ENCODE assay signal across 21 cellular contexts in the genomic region with DNA sequence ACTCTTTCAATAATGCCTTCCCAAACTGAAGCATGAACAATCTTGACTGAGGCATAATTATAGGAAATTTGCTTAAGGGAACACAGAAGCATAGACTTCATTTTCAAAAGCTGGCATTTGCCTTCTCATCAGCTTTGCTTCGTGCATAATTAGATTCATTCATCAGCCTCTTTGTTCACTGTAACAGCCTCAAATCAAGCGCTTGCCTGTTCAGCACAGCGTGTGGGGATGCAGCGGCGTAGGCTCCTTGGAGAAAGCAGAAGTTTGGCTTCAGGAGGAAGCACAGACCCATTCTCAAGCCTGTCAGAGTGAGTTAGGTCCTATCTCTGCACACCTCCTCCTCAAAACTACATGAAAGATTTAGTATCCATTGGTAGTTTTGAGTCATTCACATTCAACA.
DNase-seq lines count a peak whose midpoint lies in the region; ATAC-seq and TF ChIP-seq lines count a peak whose summit lies in the region.
"Had no signal": no experiment of that assay in that cellular context is flagged by ENCODE, and none has a peak within 500 bp of the region (broad histone marks: within the 10 kb centered on the region; RNA-seq: fewer than 3 reads in every experiment).

No MANE protein-coding gene starts in this region.

- H3K4me3 ChIP-seq in dorsolateral prefrontal cortex, result peak overlapping the region in 41 of 59 donors; percentile 2 to 50 (median 28)
- H3K4me3 ChIP-seq in neuronal stem cell (ENCODE audit: low read length in 2 of 2), result no peak overlapping the region
- no peak overlapping the region for H3K4me3 ChIP-seq in body of pancreas
- H3K4me3 ChIP-seq: PC-9, SJSA1 had no signal

- no peak overlapping the region for H4K91ac ChIP-seq in neuronal stem cell (ENCODE audit: low read depth, low read length, poor library complexity)

- H3K23ac ChIP-seq in neuronal stem cell (ENCODE audit: low read depth, low read length, poor library complexity), result no peak overlapping the region

- no peak overlapping the region for H2AK5ac ChIP-seq in neuronal stem cell (ENCODE audit: low read depth, low read length)

- TF ChIP-seq POLR2A in body of pancreas (IDR thresholded peaks at IDR 0.05), result no peak

- H3K27ac ChIP-seq in dorsolateral prefrontal cortex (peak overlapping the region in 53 of 59 donors; percentile 4 to 90 (median 69)), neuronal stem cell (replicated peaks; ENCODE audit: low read length) (no peak overlapping the region), body of pancreas (no peak overlapping the region)
- H3K27ac ChIP-seq: PC-9, SJSA1 had no signal

- WGBS in neuronal stem cell (ENCODE audit: extremely low coverage in 2 of 2, insufficient read length in 2 of 2, insufficient replicate concordance in 1 of 2), 2 donors, result no CpG with 5 or more reads among the region's 5 CpGs
- WGBS in body of pancreas, 2 donors, result 56 to 70% methylated on average over 5 of the region's 5 CpGs

- H3K79me1 ChIP-seq in neuronal stem cell (ENCODE audit: low read depth, low read length), result no peaks in the 10 kb centered on the region

- ATAC-seq in body of pancreas, result no peak
- ATAC-seq in HG03097 (IDR thresholded peaks at IDR 0.05; ENCODE audit: low FRiP score, unreplicated experiment), result no peak
- ATAC-seq: activated T-cell treated with anti-CD3 and anti-CD28 coated beads, Interleukin-2, amount 50 U/mL, for 4 hours; naive thymus-derived CD8-positive, alpha-beta T cell had no signal

- DNase-seq in COR-L47 (lab: John Stamatoyannopoulos, UW) (peak; percentile 11), NCI-H69 (lab: John Stamatoyannopoulos, UW) (peak; percentile 89), dorsolateral prefrontal cortex (peak; percentile 25 to 63 (median 50)), neuronal stem cell (ENCODE audit: low spot score) (no peak), KG1 (lab: John Stamatoyannopoulos, UW) (no peak), body of pancreas (no peak), H4 (ENCODE audit: low spot score) (no peak)
- DNase-seq: ACHN; activated CD4-positive, alpha-beta memory T cell treated with anti-CD3 and anti-CD28 coated beads, Interleukin-2, amount 10 ng/mL, durations not matched to agents 7 days and 5 days; activated CD4-positive, CD25-positive, alpha-beta regulatory T cell; activated naive CD4-positive, alpha-beta T cell treated with anti-CD3 and anti-CD28 coated beads, Interleukin-2, amount 10 ng/mL, durations not matched to agents 7 days and 5 days; activated T-cell treated with anti-CD3 and anti-CD28 coated beads, Interleukin-2, amount 50 U/mL, for 4 hours; CD4-positive, CD25-positive, alpha-beta regulatory T cell; DMS53; HFFc6; naive thymus-derived CD8-positive, alpha-beta T cell; NCI-H524 treated with DMSO at 0.1 percent for 48 hours; PC-9; stimulated activated CD4-positive, alpha-beta T cell treated with anti-CD3 and anti-CD28 coated beads, Interleukin-4, amount 100 ng/mL, for 24 hours had no signal

- H3K36me3 ChIP-seq in neuronal stem cell (replicated peaks in 1 of 2; ENCODE audit: control insufficient read depth in 2 of 2, insufficient read depth in 2 of 2, low read length in 2 of 2) (no peaks in the 10 kb centered on the region), body of pancreas (replicated peaks in 1 of 2; ENCODE audit: insufficient read depth in 1 of 2, low read depth in 2 of 2) (no peaks in the 10 kb centered on the region)
- H3K36me3 ChIP-seq: SJSA1 had no signal

- no peak overlapping the region for H3K14ac ChIP-seq in neuronal stem cell (ENCODE audit: low read length)

- no peak overlapping the region for H2BK15ac ChIP-seq in neuronal stem cell (ENCODE audit: low read length)

- no peak overlapping the region for H4K8ac ChIP-seq in neuronal stem cell (ENCODE audit: low read depth, low read length)

- no peak overlapping the region for H2BK5ac ChIP-seq in neuronal stem cell (ENCODE audit: low read length)

- H3K9me3 ChIP-seq in neuronal stem cell (replicated peaks in 1 of 2; ENCODE audit: control insufficient read depth in 2 of 2, insufficient read depth in 1 of 2, low read depth in 1 of 2, low read length in 2 of 2) (no peaks in the 10 kb centered on the region), body of pancreas (no peaks in the 10 kb centered on the region)
- H3K9me3 ChIP-seq: SJSA1 had no signal

- no peak overlapping the region for H3K18ac ChIP-seq in neuronal stem cell (ENCODE audit: low read length)

- no peak overlapping the region for H3K4ac ChIP-seq in neuronal stem cell (ENCODE audit: low read length)

- peaks cover 0 to 3% (median 0%) of the 10 kb centered on the region in 45 donors for H3K27me3 ChIP-seq in dorsolateral prefrontal cortex
- no peaks in the 10 kb centered on the region for H3K27me3 ChIP-seq in neuronal stem cell (ENCODE audit: control insufficient read depth in 3 of 3, insufficient read depth in 3 of 3, low read depth in 1 of 3, low read length in 3 of 3)
- no peaks in the 10 kb centered on the region for H3K27me3 ChIP-seq in body of pancreas
- H3K27me3 ChIP-seq: SJSA1 had no signal

- peak overlapping the region; percentile 78 for H2AFZ ChIP-seq in neuronal stem cell (ENCODE audit: low read length)
- H2AFZ ChIP-seq: PC-9 had no signal

- no peak overlapping the region for H2BK120ac ChIP-seq in neuronal stem cell (ENCODE audit: low read depth, low read length)

- no peak overlapping the region for H3K4me2 ChIP-seq in neuronal stem cell (ENCODE audit: insufficient read depth, low read length, poor library complexity, severe bottlenecking)
- H3K4me2 ChIP-seq: PC-9 had no signal

- no peak overlapping the region for H3K9ac ChIP-seq in neuronal stem cell (ENCODE audit: low read depth, low read length, poor library complexity)

- H3K4me1 ChIP-seq in neuronal stem cell (ENCODE audit: control insufficient read depth in 2 of 2, insufficient read depth in 1 of 2, low read depth in 1 of 2, low read length in 2 of 2) (peaks cover 7 to 12% of the 10 kb centered on the region in 2 donors), body of pancreas (no peaks in the 10 kb centered on the region)
- H3K4me1 ChIP-seq: SJSA1 had no signal

- H2BK12ac ChIP-seq in neuronal stem cell (ENCODE audit: low read length), result no peak overlapping the region

- intact Hi-C loops in dorsolateral prefrontal cortex (cut with DNase I), result no loop called here
- intact Hi-C loops in body of pancreas (cut with DNase I), result no loop called here

- peak in 2 of 56 donors; percentile 4 to 23 for TF ChIP-seq CTCF in dorsolateral prefrontal cortex (IDR thresholded peaks at IDR 0.05 in 54 of 56, conservative IDR thresholded peaks at IDR 0.05 in 2 of 56; ENCODE audit: low read depth in 1 of 56, partially characterized antibody in 56 of 56)
- no peak for TF ChIP-seq CTCF in body of pancreas (IDR thresholded peaks at IDR 0.05)

Comparison
In these comparisons a context has a peak if more than half of its experiments do, and no peak if none do; other contexts are left out.
1. DNase-seq: peak in COR-L47 (single experiment), NCI-H69 (single experiment) and dorsolateral prefrontal cortex (10 of 10); none in neuronal stem cell (single experiment), KG1 (single experiment), body of pancreas (0 of 4) and H4 (single experiment).
2. H3K27ac ChIP-seq: peak in dorsolateral prefrontal cortex (53 of 59); none in neuronal stem cell (single experiment) and body of pancreas (0 of 4).
3. H3K4me3 ChIP-seq: peak in dorsolateral prefrontal cortex (41 of 59); none in neuronal stem cell (0 of 2) and body of pancreas (0 of 2).